In genomic region chr5:73945505-73945904, GRCh38 we compare ENCODE assay signal across 12 cellular contexts.
DNase-seq lines count a peak whose midpoint lies in the region; ATAC-seq and TF ChIP-seq lines count a peak whose summit lies in the region.
"Had no signal": no experiment of that assay in that cellular context is flagged by ENCODE, and none has a peak within 500 bp of the region (broad histone marks: within the 10 kb centered on the region; RNA-seq: fewer than 3 reads in every experiment).

No MANE protein-coding gene starts in this region.

- H3K9me3 Mint-ChIP-seq in WTC11, result peaks cover 18% of the 10 kb centered on the region
- H3K9me3 Mint-ChIP-seq: activated naive CD8-positive, alpha-beta T cell treated with anti-CD3 and anti-CD28 coated beads, Interleukin-2, amount 10 ng/mL, durations not matched to agents 7 days and 5 days had no signal

- no peak for TF ChIP-seq EP300 in tibial nerve (IDR thresholded peaks at IDR 0.05)

- no peak overlapping the region for H3K4me3 Mint-ChIP-seq in WTC11
- H3K4me3 Mint-ChIP-seq: activated naive CD8-positive, alpha-beta T cell treated with anti-CD3 and anti-CD28 coated beads, Interleukin-2, amount 10 ng/mL, durations not matched to agents 7 days and 5 days; naive B cell had no signal

- ATAC-seq in WTC11 (peak; percentile 55), GM21723 (IDR thresholded peaks at IDR 0.05; ENCODE audit: unreplicated experiment) (no peak)
- ATAC-seq: gastroesophageal sphincter had no signal

- CTCF ChIA-PET in AG04450 (lab: Charles Lee), result interaction anchor here (0.6 to 1.0 kb wide), 3 partner anchors 120 to 704 kb away, joined by 3 to 4 read pairs (median 3); partner anchors contain the start of gene ENC1
- CTCF ChIA-PET in WTC11 (lab: Charles Lee), result interaction anchor here (0.7 to 1.1 kb wide), 5 partner anchors 10 to 704 kb away, joined by 3 read pairs; no protein-coding TSS in a partner anchor

- no peak for TF ChIP-seq POLR2A in tibial nerve (IDR thresholded peaks at IDR 0.05)
- TF ChIP-seq POLR2A in spleen (IDR thresholded peaks at IDR 0.05), result no peak

- no peaks in the 10 kb centered on the region for H3K27me3 ChIP-seq in AG04450 (ENCODE audit: control insufficient read depth, insufficient read depth, low read length)
- no peaks in the 10 kb centered on the region for H3K27me3 ChIP-seq in tibial nerve
- no peaks in the 10 kb centered on the region for H3K27me3 ChIP-seq in spleen (replicated peaks in 1 of 7)

- peaks cover 0 to 34% (median 0%) of the 10 kb centered on the region in 3 donors for H3K36me3 ChIP-seq in tibial nerve
- H3K36me3 ChIP-seq in spleen, result no peaks in the 10 kb centered on the region

- H3K4me3 ChIP-seq in AG04450 (ENCODE audit: low read depth, low read length) (no peak overlapping the region), tibial nerve (no peak overlapping the region), spleen (no peak overlapping the region)
- H3K4me3 ChIP-seq: gastroesophageal sphincter had no signal

- 92 to 93% methylated on average over 7 of the region's 7 CpGs for WGBS in tibial nerve, 2 donors
- WGBS in spleen, 5 donors, result 92 to 96% (median 92%) methylated on average over 7 of the region's 7 CpGs

- H3K4me1 Mint-ChIP-seq in WTC11, result peaks cover 13% of the 10 kb centered on the region
- H3K4me1 Mint-ChIP-seq: activated naive CD8-positive, alpha-beta T cell treated with anti-CD3 and anti-CD28 coated beads, Interleukin-2, amount 10 ng/mL, durations not matched to agents 7 days and 5 days; naive B cell had no signal

- no peak overlapping the region for H3K27ac Mint-ChIP-seq in WTC11
- H3K27ac Mint-ChIP-seq: activated naive CD8-positive, alpha-beta T cell treated with anti-CD3 and anti-CD28 coated beads, Interleukin-2, amount 10 ng/mL, durations not matched to agents 7 days and 5 days; naive B cell had no signal

- intact Hi-C loops in spleen (cut with DNase I; ENCODE audit: low total_unique reads), result no loop called here

- peaks cover 0 to 28% (median 0%) of the 10 kb centered on the region in 4 donors for H3K4me1 ChIP-seq in tibial nerve
- H3K4me1 ChIP-seq in spleen, result no peaks in the 10 kb centered on the region

- H3K27ac ChIP-seq in AG04450 (ENCODE audit: low read depth, low read length) (no peak overlapping the region), tibial nerve (no peak overlapping the region), spleen (no peak overlapping the region)
- H3K27ac ChIP-seq: gastroesophageal sphincter had no signal

- POLR2A ChIA-PET in AG04450 (lab: Yijun Ruan, JAX) (no interaction called here), WTC11 (lab: Charles Lee) (no interaction called here)

- H3K27me3 Mint-ChIP-seq in WTC11 (ENCODE audit: low read depth), result no peaks in the 10 kb centered on the region

- H3K36me3 Mint-ChIP-seq in WTC11, result no peaks in the 10 kb centered on the region; the same call in 1 of the 2 replicates
- H3K36me3 Mint-ChIP-seq: activated naive CD8-positive, alpha-beta T cell treated with anti-CD3 and anti-CD28 coated beads, Interleukin-2, amount 10 ng/mL, durations not matched to agents 7 days and 5 days; naive B cell had no signal

- peak; percentile 28; the same call in 1 of the 2 replicates for TF ChIP-seq CTCF in AG04450 (IDR thresholded peaks at IDR 0.05; ENCODE audit: low read depth, low read length)
- peak; percentile 14 for TF ChIP-seq CTCF in GM20000 (IDR thresholded peaks at IDR 0.05; ENCODE audit: extremely low read depth, missing control alignments)
- TF ChIP-seq CTCF in WTC11 (IDR thresholded peaks at IDR 0.05), result peak; percentile 56; the same call in 1 of the 2 replicates
- TF ChIP-seq CTCF in tibial nerve (IDR thresholded peaks at IDR 0.05), result no peak
- TF ChIP-seq CTCF in spleen (IDR thresholded peaks at IDR 0.05 in 8 of 11, conservative IDR thresholded peaks at IDR 0.05 in 3 of 11), result peak in 1 of 11 experiments; percentile 33

- H3K9me3 ChIP-seq in AG04450 (ENCODE audit: control insufficient read depth, insufficient read depth, low read length), result peaks cover 3% of the 10 kb centered on the region; the same call in 1 of the 2 replicates
- peaks cover 0 to 27% (median 0%) of the 10 kb centered on the region in 4 donors for H3K9me3 ChIP-seq in tibial nerve
- H3K9me3 ChIP-seq in spleen, result peaks cover 0 to 26% (median 10%) of the 10 kb centered on the region in 8 donors

- DNase-seq in AG04450 (ENCODE audit: low read depth, low spot score) (no peak), GM20000 (ENCODE audit: low spot score) (no peak), WTC11 (ENCODE audit: low spot score) (peak; percentile 63), iPS DF 4.7 (ENCODE audit: extremely low read depth, low spot score) (peak; percentile 7), globus pallidus (ENCODE audit: low spot score) (no peak), tibial nerve (ENCODE audit: low spot score in 2 of 2) (no peak), spleen (no peak)
- DNase-seq: activated naive CD8-positive, alpha-beta T cell treated with anti-CD3 and anti-CD28 coated beads, Interleukin-2, amount 10 ng/mL, durations not matched to agents 7 days and 5 days; naive B cell; NCI-H510A had no signal

TF ChIP-seq in WTC11, 78 proteins besides CTCF, POLR2A, EP300 and RAD21 (continues in another document):
- TF ChIP-seq TEAD1 (CRISPR knock-in tag; IDR thresholded peaks at IDR 0.05) (no peak), ZBTB43 (CRISPR knock-in tag; IDR thresholded peaks at IDR 0.05) (no peak), PRDM15 (CRISPR knock-in tag; IDR thresholded peaks at IDR 0.05) (no peak), MXD4 (CRISPR knock-in tag; IDR thresholded peaks at IDR 0.05; ENCODE audit: borderline replicate concordance) (no peak), ERG (CRISPR knock-in tag; IDR thresholded peaks at IDR 0.05) (no peak), TEAD4 (CRISPR knock-in tag; IDR thresholded peaks at IDR 0.05) (no peak), SMAD4 (CRISPR knock-in tag; IDR thresholded peaks at IDR 0.05) (no peak), GABPB1 (CRISPR knock-in tag; IDR thresholded peaks at IDR 0.05) (no peak), E2F4 (CRISPR knock-in tag; IDR thresholded peaks at IDR 0.05; ENCODE audit: borderline replicate concordance, low read depth) (no peak)

Comparison
In these comparisons a context has a peak if more than half of its experiments do, and no peak if none do; other contexts are left out.
1. DNase-seq: peak in WTC11 (single experiment) and iPS DF 4.7 (single experiment); none in AG04450 (single experiment), GM20000 (single experiment), globus pallidus (single experiment), tibial nerve (0 of 2) and spleen (single experiment).
2. CTCF ChIP-seq: peak in AG04450 (single experiment), GM20000 (single experiment) and WTC11 (single experiment); none in tibial nerve (0 of 5).